In the genomic region with DNA sequence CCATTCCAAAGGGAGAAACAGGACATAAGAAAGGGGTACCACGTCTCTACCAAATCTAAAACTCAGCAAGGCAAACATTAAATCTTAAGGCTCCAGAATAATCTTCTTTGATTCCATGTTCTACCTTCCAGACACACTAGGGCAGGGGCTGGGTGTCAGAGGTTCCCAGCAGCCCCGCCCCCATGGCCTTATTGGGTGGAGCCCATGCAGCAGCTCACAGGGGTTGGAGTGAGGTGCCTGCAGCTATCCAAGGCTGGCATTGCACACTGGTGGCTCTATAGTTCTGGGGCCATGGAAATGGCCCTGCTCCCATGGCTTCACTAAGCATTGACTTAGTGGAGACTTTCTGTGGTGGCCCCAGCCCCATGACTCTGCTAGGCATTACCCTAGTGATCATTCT, we compare ENCODE assay signal across 1 cellular context.
TF ChIP-seq lines count a peak whose summit lies in the region.

No MANE protein-coding gene starts in this region.

TF ChIP-seq in H1, 55 proteins besides CTCF, POLR2A, EP300 and RAD21 (continued from another document):
- TF ChIP-seq CHD7 (IDR thresholded peaks at IDR 0.05; ENCODE audit: insufficient replicate concordance, low read length) = no peak
- TF ChIP-seq SIX5 (IDR thresholded peaks at IDR 0.05; ENCODE audit: low read depth, low read length) = no peak
- TF ChIP-seq, protein P1, sequence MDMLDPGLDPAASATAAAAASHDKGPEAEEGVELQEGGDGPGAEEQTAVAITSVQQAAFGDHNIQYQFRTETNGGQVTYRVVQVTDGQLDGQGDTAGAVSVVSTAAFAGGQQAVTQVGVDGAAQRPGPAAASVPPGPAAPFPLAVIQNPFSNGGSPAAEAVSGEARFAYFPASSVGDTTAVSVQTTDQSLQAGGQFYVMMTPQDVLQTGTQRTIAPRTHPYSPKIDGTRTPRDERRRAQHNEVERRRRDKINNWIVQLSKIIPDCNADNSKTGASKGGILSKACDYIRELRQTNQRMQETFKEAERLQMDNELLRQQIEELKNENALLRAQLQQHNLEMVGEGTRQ (IDR thresholded peaks at IDR 0.05; ENCODE audit: low read length) = no peak
TF ChIP-seq in H1: peak in this region for 0.
